Comparison of ENCODE assay signal across 35 cellular contexts in the genomic region with DNA sequence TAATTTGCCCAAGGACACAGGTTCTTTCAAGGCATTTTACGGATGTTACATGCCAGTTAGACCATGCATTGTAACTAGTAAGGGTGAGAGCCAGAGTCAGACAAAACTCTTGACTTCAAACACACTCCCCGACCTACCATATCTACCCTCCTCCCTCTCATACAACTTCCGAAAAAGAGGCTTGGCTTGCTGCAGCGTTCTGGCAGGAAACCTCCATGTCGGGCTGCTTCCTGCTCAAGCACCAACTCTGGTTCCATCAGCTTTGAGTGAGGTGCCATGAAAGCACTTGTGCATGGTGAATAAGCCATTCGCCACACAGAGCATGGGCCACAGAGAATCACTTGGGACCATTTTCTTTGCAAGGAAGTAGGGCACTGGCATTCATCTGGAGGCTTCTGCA. TPM values are rescaled to one million over a fixed set of nuclear protein-coding genes. Genes with fewer than 3 reads are reported as not detected.
"Had no signal": no experiment of that assay in that cellular context is flagged by ENCODE, and none has a peak within 500 bp of the region (broad histone marks: within the 10 kb centered on the region; RNA-seq: fewer than 3 reads in every experiment).

No MANE protein-coding gene starts in this region.

- H3K79me2 ChIP-seq: hepatocyte had no signal

- H3K36me3 ChIP-seq: adrenal gland, esophagus squamous epithelium, gastrocnemius medialis, ovary, transverse colon had no signal

- H3K27me3 ChIP-seq: adrenal gland, body of pancreas, esophagus squamous epithelium, gastrocnemius medialis, ovary, testis, transverse colon had no signal

- DNase-seq: activated B cell treated with CpG ODN at 0.5 μM for 24 hours; activated CD4-positive, alpha-beta T cell treated with anti-CD3 and anti-CD28 coated beads, Interleukin-2, amount 50 U/mL, for 1 hour; activated CD8-positive, alpha-beta memory T cell treated with anti-CD3 and anti-CD28 coated beads, Interleukin-2, amount 10 ng/mL, durations not matched to agents 7 days and 5 days; activated CD8-positive, alpha-beta T cell treated with anti-CD3 and anti-CD28 coated beads, Interleukin-2, amount 10 ng/mL, durations not matched to agents 7 days and 5 days; activated naive CD4-positive, alpha-beta T cell treated with anti-CD3 and anti-CD28 coated beads for 36 hours; activated naive CD8-positive, alpha-beta T cell treated with anti-CD3 and anti-CD28 coated beads for 36 hours; activated T-cell treated with anti-CD3 and anti-CD28 coated beads for 4 hours; activated T-cell treated with anti-CD3 and anti-CD28 coated beads, Interleukin-2, amount 50 U/mL, for 72 hours; adrenal gland; aorta; body of pancreas; dermis blood vessel endothelial cell; effector CD4-positive, alpha-beta T cell; esophagus squamous epithelium; gastrocnemius medialis; glutamatergic neuron; islet precursor cell; left cardiac atrium; left ventricle myocardium superior; mucosa of descending colon; ovary; stimulated activated CD4-positive, alpha-beta T cell treated with anti-CD3 and anti-CD28 coated beads, Interleukin-12 subunit alpha, Interleukin-12 subunit beta, amount 100 ng/mL, for 4 hours; stimulated activated CD4-positive, alpha-beta T cell treated with anti-CD3 and anti-CD28 coated beads, Interleukin-4, amount 100 ng/mL, for 1 hour; stimulated activated naive CD8-positive, alpha-beta T cell treated with anti-CD3 and anti-CD28 coated beads, Interleukin-15, Interleukin-2, amounts not matched to agents 100 U/mL and 50 U/mL, for 24 hours; testis; transverse colon had no signal

- H3K9me3 ChIP-seq: adrenal gland, body of pancreas, esophagus squamous epithelium, gastrocnemius medialis, mucosa of descending colon, ovary, testis, transverse colon had no signal

- H3K27ac ChIP-seq: adrenal gland, body of pancreas, epithelial cell of prostate, esophagus squamous epithelium, gastrocnemius medialis, hepatocyte, ovary, skin epidermis, testis, transverse colon had no signal

- H3K4me3 ChIP-seq: adrenal gland, body of pancreas, esophagus squamous epithelium, gastrocnemius medialis, hepatocyte, mucosa of descending colon, ovary, skin epidermis, testis, transverse colon had no signal

- H2AFZ ChIP-seq: hepatocyte had no signal

- ATAC-seq: activated CD8-positive, alpha-beta memory T cell treated with anti-CD3 and anti-CD28 coated beads, Interleukin-2, amount 10 ng/mL, durations not matched to agents 7 days and 5 days; activated CD8-positive, alpha-beta T cell treated with anti-CD3 and anti-CD28 coated beads, Interleukin-2, amount 10 ng/mL, durations not matched to agents 7 days and 5 days; activated T-cell treated with anti-CD3 and anti-CD28 coated beads, Interleukin-2, amount 50 U/mL, for 72 hours; body of pancreas; gastrocnemius medialis; left cardiac atrium; left ventricle myocardium superior; mucosa of descending colon; sciatic nerve; stimulated activated naive CD8-positive, alpha-beta T cell treated with anti-CD3 and anti-CD28 coated beads, Interleukin-15, Interleukin-2, amounts not matched to agents 100 U/mL and 50 U/mL, for 24 hours had no signal

- H3K4me2 ChIP-seq: hepatocyte had no signal

- H3K4me1 ChIP-seq: adrenal gland, body of pancreas, esophagus squamous epithelium, gastrocnemius medialis, testis, transverse colon had no signal

RNA-seq across cellular contexts. Expression of gene FOXI2, which starts 53.2 kb away (rescaled TPM):
- total RNA-seq: activated B cell treated with CpG ODN at 0.5 μM for 24 hours; activated CD8-positive, alpha-beta memory T cell treated with anti-CD3 and anti-CD28 coated beads, Interleukin-2, amount 10 ng/mL, durations not matched to agents 7 days and 5 days; activated CD8-positive, alpha-beta T cell treated with anti-CD3 and anti-CD28 coated beads, Interleukin-2, amount 10 ng/mL, durations not matched to agents 7 days and 5 days; activated naive CD4-positive, alpha-beta T cell treated with anti-CD3 and anti-CD28 coated beads for 36 hours; activated naive CD8-positive, alpha-beta T cell treated with anti-CD3 and anti-CD28 coated beads for 36 hours; activated T-cell treated with anti-CD3 and anti-CD28 coated beads, Interleukin-2, amount 50 U/mL, for 72 hours; adrenal gland; body of pancreas; dermis blood vessel endothelial cell; hepatocyte; left ventricle myocardium superior; lung microvascular endothelial cell; mesenteric fat pad; myocyte; renal cortical epithelial cell; urinary bladder had no signal
- polyA plus RNA-seq: aorta, hepatocyte had no signal
